Comparison of ENCODE assay signal across 15 cellular contexts in genomic region chr7:74032624-74033371, GRCh38. TPM values are rescaled to one million over a fixed set of nuclear protein-coding genes. Genes with fewer than 3 reads are reported as not detected.
A peak's percentile ranks its signal among the peaks of the same experiment; 100 is the strongest.
DNase-seq lines count a peak whose midpoint lies in the region; ATAC-seq and TF ChIP-seq lines count a peak whose summit lies in the region.
"Had no signal": no experiment of that assay in that cellular context is flagged by ENCODE, and none has a peak within 500 bp of the region (broad histone marks: within the 10 kb centered on the region; RNA-seq: fewer than 3 reads in every experiment).

No MANE protein-coding gene starts in this region.

- H3K56ac ChIP-seq in IMR-90 (ENCODE audit: extremely low read depth, insufficient read depth, low read length) = no peak overlapping the region

- H3K36me3 Mint-ChIP-seq in activated naive CD4-positive, alpha-beta T cell treated with anti-CD3 and anti-CD28 coated beads, Interleukin-2, amount 50 U/mL, for 72 hours = no peaks in the 10 kb centered on the region
- H3K36me3 Mint-ChIP-seq in stimulated activated effector memory CD8-positive, alpha-beta T cell treated with anti-CD3 and anti-CD28 coated beads, Interleukin-12 subunit alpha, Interleukin-12 subunit beta, amount 100 ng/mL, for 72 hours = no peaks in the 10 kb centered on the region
- no peaks in the 10 kb centered on the region for H3K36me3 Mint-ChIP-seq in T-cell

- no peak overlapping the region for H3K18ac ChIP-seq in IMR-90 (ENCODE audit: low read depth, low read length)
- H3K18ac ChIP-seq in mesenchymal stem cell (ENCODE audit: low read depth in 1 of 2, low read length in 2 of 2) = no peak overlapping the region

- H3K27ac ChIP-seq in IMR-90 (ENCODE audit: insufficient read depth, low read length) = no peak overlapping the region
- peak overlapping the region in 57 of 59 donors; percentile 1 to 92 (median 76) for H3K27ac ChIP-seq in dorsolateral prefrontal cortex
- H3K27ac ChIP-seq in mesenchymal stem cell (ENCODE audit: low read length, poor library complexity, severe bottlenecking) = no peak overlapping the region
- peak overlapping the region; percentile 78 for H3K27ac ChIP-seq in stomach smooth muscle (ENCODE audit: low read length)
- H3K27ac ChIP-seq: WERI-Rb-1 had no signal

- no peak overlapping the region for H3K4me3 Mint-ChIP-seq in stimulated activated effector memory CD8-positive, alpha-beta T cell treated with anti-CD3 and anti-CD28 coated beads, Interleukin-12 subunit alpha, Interleukin-12 subunit beta, amount 100 ng/mL, for 72 hours
- no peak overlapping the region for H3K4me3 Mint-ChIP-seq in T-cell

- no peak for ATAC-seq in IMR-90 (ENCODE audit: low read depth)
- ATAC-seq in activated naive CD4-positive, alpha-beta T cell treated with anti-CD3 and anti-CD28 coated beads, Interleukin-2, amount 50 U/mL, for 72 hours = no peak
- no peak for ATAC-seq in stimulated activated effector memory CD8-positive, alpha-beta T cell treated with anti-CD3 and anti-CD28 coated beads, Interleukin-12 subunit alpha, Interleukin-12 subunit beta, amount 100 ng/mL, for 72 hours
- no peak for ATAC-seq in T-cell (replicated peaks in 1 of 4)

- H2AFZ ChIP-seq in IMR-90 (replicated peaks; ENCODE audit: low read length, poor library complexity) (peak overlapping the region; percentile 44), mesenchymal stem cell (ENCODE audit: low read depth, low read length) (no peak overlapping the region)

- H3K27ac Mint-ChIP-seq in activated naive CD4-positive, alpha-beta T cell treated with anti-CD3 and anti-CD28 coated beads, Interleukin-2, amount 50 U/mL, for 72 hours = no peak overlapping the region
- H3K27ac Mint-ChIP-seq in stimulated activated effector memory CD8-positive, alpha-beta T cell treated with anti-CD3 and anti-CD28 coated beads, Interleukin-12 subunit alpha, Interleukin-12 subunit beta, amount 100 ng/mL, for 72 hours = no peak overlapping the region
- no peak overlapping the region for H3K27ac Mint-ChIP-seq in T-cell

- no peak overlapping the region for H3K9ac ChIP-seq in IMR-90 (ENCODE audit: low read depth, low read length)
- H3K9ac ChIP-seq in mesenchymal stem cell (ENCODE audit: low read length) = peak overlapping the region; percentile 72
- peak overlapping the region; percentile 14 to 29 for H3K9ac ChIP-seq in stomach smooth muscle (ENCODE audit: low read length in 2 of 2)

- H3K9me3 Mint-ChIP-seq in activated naive CD4-positive, alpha-beta T cell treated with anti-CD3 and anti-CD28 coated beads, Interleukin-2, amount 50 U/mL, for 72 hours = no peaks in the 10 kb centered on the region
- H3K9me3 Mint-ChIP-seq in stimulated activated effector memory CD8-positive, alpha-beta T cell treated with anti-CD3 and anti-CD28 coated beads, Interleukin-12 subunit alpha, Interleukin-12 subunit beta, amount 100 ng/mL, for 72 hours = no peaks in the 10 kb centered on the region
- H3K9me3 Mint-ChIP-seq in T-cell = no peaks in the 10 kb centered on the region

- in situ Hi-C loops in IMR-90 (cut with MboI; ENCODE audit: low sequenced_read_pairs) = no loop called here

- H2BK15ac ChIP-seq in IMR-90 (ENCODE audit: low read depth, low read length) = no peak overlapping the region
- H2BK15ac ChIP-seq in mesenchymal stem cell (ENCODE audit: low read depth, poor library complexity, severe bottlenecking) = no peak overlapping the region

- no peaks in the 10 kb centered on the region for H4K20me1 ChIP-seq in IMR-90 (ENCODE audit: insufficient read depth, low read length)

- POLR2A ChIA-PET in IMR-90 (lab: Charles Lee; ENCODE audit: unreplicated experiment) (no interaction called here), T-cell (lab: Charles Lee) (interaction anchor here in 1 of 2 donors (0.6 kb wide), 1 partner anchor 119 kb away, joined by 3 read pairs; no protein-coding TSS in a partner anchor)

- H4K8ac ChIP-seq in IMR-90 (ENCODE audit: low read depth in 2 of 2, low read length in 2 of 2) (no peak overlapping the region), mesenchymal stem cell (ENCODE audit: low read length) (no peak overlapping the region)

- peaks cover 3% of the 10 kb centered on the region; the same call in 1 of the 2 replicates for H3K9me1 ChIP-seq in IMR-90 (ENCODE audit: insufficient read depth, low read length)

- no peaks in the 10 kb centered on the region for H3K27me3 ChIP-seq in IMR-90 (ENCODE audit: control insufficient read depth, insufficient read depth, low read length)
- H3K27me3 ChIP-seq in dorsolateral prefrontal cortex = peaks cover 0 to 4% (median 0%) of the 10 kb centered on the region in 45 donors
- peaks cover 0 to 29% of the 10 kb centered on the region in 2 experiments for H3K27me3 ChIP-seq in mesenchymal stem cell (ENCODE audit: control insufficient read depth in 1 of 2, insufficient read depth in 1 of 2, low read length in 2 of 2)
- H3K27me3 ChIP-seq in stomach smooth muscle (ENCODE audit: control insufficient read depth in 1 of 2, insufficient read depth in 2 of 2, low read length in 2 of 2) = no peaks in the 10 kb centered on the region

- no peak overlapping the region for H2AK9ac ChIP-seq in IMR-90 (replicated peaks; ENCODE audit: low read depth, low read length, poor library complexity)

- no peak overlapping the region for H4K5ac ChIP-seq in IMR-90 (ENCODE audit: low read depth, low read length)

- DNase-seq in IMR-90 (no peak), dorsolateral prefrontal cortex (no peak), mesenchymal stem cell (no peak), RPMI8226 (no peak), T-cell (no peak)
- no peak for DNase-seq in activated naive CD4-positive, alpha-beta T cell treated with anti-CD3 and anti-CD28 coated beads, Interleukin-2, amount 50 U/mL, for 72 hours (ENCODE audit: low spot score in 2 of 2)
- no peak for DNase-seq in stimulated activated effector memory CD8-positive, alpha-beta T cell treated with anti-CD3 and anti-CD28 coated beads, Interleukin-12 subunit alpha, Interleukin-12 subunit beta, amount 100 ng/mL, for 72 hours (ENCODE audit: low spot score in 2 of 2)
- DNase-seq: activated CD8-positive, alpha-beta memory T cell treated with anti-CD3 and anti-CD28 coated beads for 24 hours; activated effector memory CD4-positive, alpha-beta T cell treated with anti-CD3 and anti-CD28 coated beads, Interleukin-2, amount 50 U/mL, for 16 hours; effector memory CD4-positive, alpha-beta T cell; KBM-7; stimulated activated CD4-positive, alpha-beta T cell treated with anti-CD3 and anti-CD28 coated beads, Interleukin-4, amount 100 ng/mL, for 1 hour; WERI-Rb-1 had no signal

- H3K27me3 Mint-ChIP-seq in T-cell = peaks cover 24 to 28% of the 10 kb centered on the region in 2 donors

- no peak overlapping the region for H2BK5ac ChIP-seq in IMR-90 (ENCODE audit: low read depth, low read length, poor library complexity, severe bottlenecking)
- H2BK5ac ChIP-seq in mesenchymal stem cell (ENCODE audit: low read depth, low read length, poor library complexity, severe bottlenecking) = no peak overlapping the region

- H3K4me1 Mint-ChIP-seq in stimulated activated effector memory CD8-positive, alpha-beta T cell treated with anti-CD3 and anti-CD28 coated beads, Interleukin-12 subunit alpha, Interleukin-12 subunit beta, amount 100 ng/mL, for 72 hours = peaks cover 15% of the 10 kb centered on the region
- peaks cover 7 to 9% (median 8%) of the 10 kb centered on the region in 3 donors for H3K4me1 Mint-ChIP-seq in T-cell

- H3K79me1 ChIP-seq in IMR-90 (ENCODE audit: low read depth in 1 of 2, low read length in 2 of 2) (peaks cover 0 to 10% of the 10 kb centered on the region in 2 experiments; a peak in 1 of 4 replicates), mesenchymal stem cell (replicated peaks; ENCODE audit: low read length, poor library complexity, severe bottlenecking) (no peaks in the 10 kb centered on the region)

- BruUV-seq in IMR-90 (replicated peaks; lab: Mats Ljungman, UMichigan) = no TSS peak

- H3K9me3 ChIP-seq in IMR-90 (ENCODE audit: control insufficient read depth, insufficient read depth, low read length) (no peaks in the 10 kb centered on the region), mesenchymal stem cell (ENCODE audit: control insufficient read depth, low read length) (no peaks in the 10 kb centered on the region), stomach smooth muscle (ENCODE audit: control insufficient read depth in 2 of 2, low read length in 2 of 2) (no peaks in the 10 kb centered on the region)

- CTCF ChIA-PET in IMR-90 (lab: Yijun Ruan, JAX) = no interaction called here
- CTCF ChIA-PET in T-cell (lab: Charles Lee) = interaction anchor here in 1 of 2 donors (0.6 kb wide), 1 partner anchor 310 kb away, joined by 5 read pairs; no protein-coding TSS in a partner anchor

- dilution Hi-C loops in IMR-90 (cut with HindIII; ENCODE audit: low sequenced_read_pairs, unreplicated experiment) = no loop called here

- H2AK5ac ChIP-seq in IMR-90 (ENCODE audit: low read depth, low read length) (no peak overlapping the region), mesenchymal stem cell (ENCODE audit: low read length, severe bottlenecking) (no peak overlapping the region)

- intact Hi-C loops in IMR-90 (cut with micrococcal nuclease) = loop anchor here (2.0 kb wide), 1 partner anchor 46 kb away; no protein-coding TSS in a partner anchor
- intact Hi-C loops in dorsolateral prefrontal cortex (cut with DNase I) = no loop called here

- no peak overlapping the region for H3K4me2 ChIP-seq in IMR-90 (ENCODE audit: low read depth, low read length)
- no peak overlapping the region for H3K4me2 ChIP-seq in mesenchymal stem cell (ENCODE audit: low read length, poor library complexity, severe bottlenecking)

- no peaks in the 10 kb centered on the region for H3K36me3 ChIP-seq in IMR-90 (ENCODE audit: control insufficient read depth, insufficient read depth, low read length)
- peaks cover 0 to 10% of the 10 kb centered on the region in 2 experiments for H3K36me3 ChIP-seq in mesenchymal stem cell (ENCODE audit: control insufficient read depth in 1 of 2, insufficient read depth in 2 of 2, low read depth in 1 of 2, low read length in 2 of 2)
- peaks cover 5 to 17% of the 10 kb centered on the region in 2 donors for H3K36me3 ChIP-seq in stomach smooth muscle (ENCODE audit: control insufficient read depth in 2 of 2, insufficient read depth in 2 of 2, low read length in 2 of 2)
- H3K36me3 ChIP-seq: WERI-Rb-1 had no signal

- 0 out of 2 replicates have a peak overlapping the region, but pooled peaks have one; percentile 45 for H3K23ac ChIP-seq in IMR-90 (ENCODE audit: low read depth, low read length)
- no peak overlapping the region for H3K23ac ChIP-seq in mesenchymal stem cell (ENCODE audit: low read length in 2 of 2)

- TF ChIP-seq RAD21 in IMR-90 (IDR thresholded peaks at IDR 0.05; ENCODE audit: low read length) = no peak

- no peak for TF ChIP-seq CTCF in IMR-90 (conservative IDR thresholded peaks at IDR 0.05; ENCODE audit: low read depth, low read length)
- no peak for TF ChIP-seq CTCF in dorsolateral prefrontal cortex (IDR thresholded peaks at IDR 0.05 in 54 of 56, conservative IDR thresholded peaks at IDR 0.05 in 2 of 56; ENCODE audit: low read depth in 1 of 56, partially characterized antibody in 56 of 56)

- H3K14ac ChIP-seq in IMR-90 (replicated peaks; ENCODE audit: low read depth, low read length) = no peak overlapping the region
- no peak overlapping the region for H3K14ac ChIP-seq in mesenchymal stem cell (ENCODE audit: low read length in 2 of 2)

- H4K91ac ChIP-seq in IMR-90 (ENCODE audit: insufficient read depth, low read depth, low read length) (no peak overlapping the region), mesenchymal stem cell (ENCODE audit: low read length) (no peak overlapping the region)

- H3K4me3 ChIP-seq in IMR-90 (ENCODE audit: insufficient read depth, low read depth, low read length) (no peak overlapping the region), dorsolateral prefrontal cortex (no peak overlapping the region), mesenchymal stem cell (ENCODE audit: insufficient read depth in 1 of 2, low read depth in 1 of 2, low read length in 2 of 2) (peak overlapping the region in 1 of 2 experiments; percentile 2), stomach smooth muscle (ENCODE audit: low read length in 2 of 2) (peak overlapping the region in 1 of 2 donors; percentile 54)

- H3K4me1 ChIP-seq in IMR-90 (ENCODE audit: control insufficient read depth, insufficient read depth, low read length) (peaks cover 26% of the 10 kb centered on the region), mesenchymal stem cell (ENCODE audit: control insufficient read depth, insufficient read depth, low read depth, low read length) (peaks cover 18% of the 10 kb centered on the region), stomach smooth muscle (ENCODE audit: control insufficient read depth, insufficient read depth, low read length) (peaks cover 67% of the 10 kb centered on the region)

- TF ChIP-seq POLR2A in IMR-90 (IDR thresholded peaks at IDR 0.05; ENCODE audit: low read depth, low read length) = no peak

- H3K4ac ChIP-seq in IMR-90 (ENCODE audit: low read depth, low read length) = no peak overlapping the region; the same call in 1 of the 2 replicates
- no peak overlapping the region for H3K4ac ChIP-seq in mesenchymal stem cell (ENCODE audit: low read depth in 1 of 2, low read length in 2 of 2)

- H2BK12ac ChIP-seq in mesenchymal stem cell (ENCODE audit: low read length in 2 of 2) = no peak overlapping the region

- H2BK120ac ChIP-seq in IMR-90 (ENCODE audit: low read depth, low read length) (no peak overlapping the region), mesenchymal stem cell (ENCODE audit: low read depth, low read length) (no peak overlapping the region)

- no CpG with 5 or more reads among the region's 8 CpGs for WGBS in IMR-90 (ENCODE audit: extremely low coverage in 2 of 2, insufficient read length in 1 of 2), 2 experiments
- 69% methylated on average over 7 of the region's 8 CpGs for WGBS in mesenchymal stem cell

- H2BK20ac ChIP-seq in IMR-90 (ENCODE audit: low read depth, low read length) = no peak overlapping the region

RNA-seq across cellular contexts. Expression of gene ELN, which starts 4.8 kb away (rescaled TPM):
- total RNA-seq in IMR-90 (2012; rRNA removed) = 1.9 and 2.2 TPM in 2 replicates
- 14.3 and 15.3 TPM in 2 replicates for polyA plus RNA-seq in IMR-90 (2012; rRNA removed)
- polyA plus RNA-seq in IMR-90 (2012; cell fraction: cytosol; rRNA removed) = 9.6 and 12.3 TPM in 2 replicates
- 5.9 and 15.2 TPM in 2 replicates for polyA plus RNA-seq in IMR-90 (2012; cell fraction: nucleus; rRNA removed; ENCODE audit: low replicate concordance)
- 10 to 100 TPM in 117 of 120 experiments, 1 to 10 TPM in 3; 8.1 to 58.9 (median 19.5) TPM for total RNA-seq in dorsolateral prefrontal cortex
- polyA plus RNA-seq in mesenchymal stem cell (2013, experiment 1 of 2) = 0.18 TPM
- polyA plus RNA-seq in mesenchymal stem cell (2013, experiment 2 of 2) = 0.11 TPM
- total RNA-seq in activated naive CD4-positive, alpha-beta T cell treated with anti-CD3 and anti-CD28 coated beads, Interleukin-2, amount 50 U/mL, for 72 hours = not detected
- total RNA-seq in T-cell = under 1 TPM in 3 of 5 donors, not detected in 2; 0.22 to 0.56 (median 0.44) TPM
- polyA plus RNA-seq: keratinocyte had no signal

RNA-seq across cellular contexts. Expression of gene LIMK1, which starts 50.8 kb away (rescaled TPM):
- total RNA-seq in IMR-90 (2012; rRNA removed) (22.2 and 25.8 TPM in 2 replicates), dorsolateral prefrontal cortex (100 to 1,000 TPM in 79 of 120 experiments, 10 to 100 TPM in 41; 39.1 to 162 (median 111) TPM), T-cell (10 to 100 TPM; 13.5 to 24.9 (median 18.4) TPM)
- 48.0 and 57.4 TPM in 2 replicates for polyA plus RNA-seq in IMR-90 (2012; rRNA removed)
- 52.2 and 59.2 TPM in 2 replicates for polyA plus RNA-seq in IMR-90 (2012; cell fraction: cytosol; rRNA removed)
- polyA plus RNA-seq in IMR-90 (2012; cell fraction: nucleus; rRNA removed; ENCODE audit: low replicate concordance) = 33.9 and 73.0 TPM in 2 replicates
- polyA plus RNA-seq in mesenchymal stem cell (2013, experiment 1 of 2) = 54.8 TPM
- 54.9 TPM for polyA plus RNA-seq in mesenchymal stem cell (2013, experiment 2 of 2)
- total RNA-seq in activated naive CD4-positive, alpha-beta T cell treated with anti-CD3 and anti-CD28 coated beads, Interleukin-2, amount 50 U/mL, for 72 hours = 10 to 100 TPM; 12.2 to 17.1 TPM

Comparison
In these comparisons a context has a peak if more than half of its experiments do, and no peak if none do; other contexts are left out.
1. H3K27ac ChIP-seq: peak in dorsolateral prefrontal cortex (57 of 59) and stomach smooth muscle (single experiment); none in IMR-90 (single experiment) and mesenchymal stem cell (single experiment).